In genomic region chr3:14092464-14092863, GRCh38 we compare ENCODE assay signal across 24 cellular contexts. TPM values are rescaled to one million over a fixed set of nuclear protein-coding genes. Genes with fewer than 3 reads are reported as not detected.
A peak's percentile ranks its signal among the peaks of the same experiment; 100 is the strongest.
DNase-seq lines count a peak whose midpoint lies in the region; ATAC-seq, FAIRE-seq and TF ChIP-seq lines count a peak whose summit lies in the region.
"Had no signal": no experiment of that assay in that cellular context is flagged by ENCODE, and none has a peak within 500 bp of the region (broad histone marks: within the 10 kb centered on the region; RNA-seq: fewer than 3 reads in every experiment).

No MANE protein-coding gene starts in this region.

- intact Hi-C loops in Calu3 (cut with micrococcal nuclease; ENCODE audit: unreplicated experiment) = loop anchor here (1.0 kb wide), 1 partner anchor 32 kb away; the partner anchor contains the start of gene CHCHD4
- intact Hi-C loops in CD4-positive, alpha-beta memory T cell (cut with micrococcal nuclease) = no loop called here

- peaks cover 10% of the 10 kb centered on the region for H3K36me3 Mint-ChIP-seq in Calu3 (ENCODE audit: insufficient read depth, unreplicated experiment)
- H3K36me3 Mint-ChIP-seq in CD4-positive, alpha-beta memory T cell = peaks cover 2 to 7% of the 10 kb centered on the region in 2 donors

- no peak overlapping the region for H2AFZ ChIP-seq in hepatocyte

- H3K9me2 ChIP-seq in hepatocyte (replicated peaks; ENCODE audit: insufficient read depth) = no peaks in the 10 kb centered on the region

- peak overlapping the region; percentile 98 for H3K27ac Mint-ChIP-seq in Calu3 (ENCODE audit: unreplicated experiment)
- H3K27ac Mint-ChIP-seq in CD4-positive, alpha-beta memory T cell = no peak overlapping the region
- H3K27ac Mint-ChIP-seq: CD4-positive, alpha-beta T cell; HFFc6 had no signal

- TF ChIP-seq CTCF in Calu3 (IDR thresholded peaks at IDR 0.05; ENCODE audit: unreplicated experiment) = no peak
- TF ChIP-seq CTCF in hepatocyte (IDR thresholded peaks at IDR 0.05; ENCODE audit: poor library complexity) = no peak

- no peak overlapping the region for H3K4me2 ChIP-seq in hepatocyte
- H3K4me2 ChIP-seq: A549 had no signal

- H3K27me3 ChIP-seq in HUES6 (ENCODE audit: control insufficient read depth, insufficient read depth, low read length) (no peaks in the 10 kb centered on the region), hepatocyte (no peaks in the 10 kb centered on the region)
- no peaks in the 10 kb centered on the region for H3K27me3 ChIP-seq in CD4-positive, alpha-beta memory T cell (ENCODE audit: insufficient read depth, low read length)

- POLR2A ChIA-PET in CD4-positive, alpha-beta memory T cell (lab: Charles Lee; ENCODE audit: partially characterized antibody) = no interaction called here

- H3K9ac ChIP-seq in HUES6 (ENCODE audit: low read length) = no peak overlapping the region

- no peak overlapping the region for H3K4me3 Mint-ChIP-seq in Calu3 (ENCODE audit: low read depth, unreplicated experiment)
- H3K4me3 Mint-ChIP-seq in CD4-positive, alpha-beta memory T cell = no peak overlapping the region
- H3K4me3 Mint-ChIP-seq: CD4-positive, alpha-beta T cell; HFFc6 had no signal

- DNase-seq in Calu3 = no peak
- DNase-seq in hepatocyte (ENCODE audit: low spot score) = no peak
- DNase-seq in CD4-positive, alpha-beta memory T cell = no peak
- DNase-seq in DMS153 treated with DMSO at 0.1 percent for 48 hours (lab: John Stamatoyannopoulos, UW; ENCODE audit: unreplicated experiment) = no peak
- DNase-seq in HUDEP-2 (lab: John Stamatoyannopoulos, UW; ENCODE audit: unreplicated experiment in 76 of 76) = no peak
- DNase-seq: AML-193; CD4-positive, alpha-beta T cell; DMS 273 treated with DMSO at 0.1 percent for 48 hours; GDM1; GOT3; H7; HFFc6; IMR-90; Karpas-422; KBM-7 had no signal

- no peaks in the 10 kb centered on the region for H4K20me1 ChIP-seq in hepatocyte (ENCODE audit: insufficient read depth, poor library complexity, severe bottlenecking)

- no peak for ATAC-seq in HG03432 (IDR thresholded peaks at IDR 0.05; ENCODE audit: unreplicated experiment)
- ATAC-seq: A549, HCT116 had no signal

- no peaks in the 10 kb centered on the region for H3K27me3 Mint-ChIP-seq in Calu3 (ENCODE audit: unreplicated experiment)
- H3K27me3 Mint-ChIP-seq in CD4-positive, alpha-beta memory T cell = peaks cover 13 to 25% of the 10 kb centered on the region in 2 donors

- H3K4me1 Mint-ChIP-seq in Calu3 (ENCODE audit: low read depth, unreplicated experiment) = peaks cover 22% of the 10 kb centered on the region
- no peaks in the 10 kb centered on the region for H3K4me1 Mint-ChIP-seq in CD4-positive, alpha-beta memory T cell

- no peaks in the 10 kb centered on the region for H3K79me2 ChIP-seq in hepatocyte

- BruUV-seq in Calu3 (replicated peaks; lab: Mats Ljungman, UMichigan) = no TSS peak

- peak; percentile 18 for FAIRE-seq in colon (lab: Jason Lieb, UNC)
- FAIRE-seq: GM12892, GM18507 had no signal

- H3K9me3 Mint-ChIP-seq in Calu3 (ENCODE audit: low read depth, unreplicated experiment) = peaks cover 11% of the 10 kb centered on the region
- H3K9me3 Mint-ChIP-seq in CD4-positive, alpha-beta memory T cell = peaks cover 0 to 16% (median 10%) of the 10 kb centered on the region in 8 donors

- H3K4me3 ChIP-seq in HUES6 (ENCODE audit: low read depth, low read length) = no peak overlapping the region
- no peak overlapping the region for H3K4me3 ChIP-seq in hepatocyte
- no peak overlapping the region for H3K4me3 ChIP-seq in CD4-positive, alpha-beta memory T cell (ENCODE audit: low read length in 2 of 2)
- H3K4me3 ChIP-seq: A549 had no signal

- H3K9me3 ChIP-seq in HUES6 (ENCODE audit: control insufficient read depth, insufficient read depth, low read depth, low read length) = peaks cover 20% of the 10 kb centered on the region
- no peaks in the 10 kb centered on the region for H3K9me3 ChIP-seq in hepatocyte (ENCODE audit: low read depth)
- no peaks in the 10 kb centered on the region for H3K9me3 ChIP-seq in CD4-positive, alpha-beta memory T cell (ENCODE audit: control insufficient read depth in 1 of 2, low read length in 2 of 2)

- CTCF ChIA-PET in Calu3 (lab: Charles Lee) = interaction anchor here (1.2 kb wide), 1 partner anchor 196 kb away, joined by 3 read pairs; no protein-coding TSS in a partner anchor
- CTCF ChIA-PET in CD4-positive, alpha-beta memory T cell (lab: Charles Lee; ENCODE audit: partially characterized antibody) = no interaction called here

- H3K36me3 ChIP-seq in HUES6 (ENCODE audit: control insufficient read depth, insufficient read depth, low read length) (no peaks in the 10 kb centered on the region), hepatocyte (replicated peaks; ENCODE audit: insufficient read depth, low read depth) (no peaks in the 10 kb centered on the region)
- H3K36me3 ChIP-seq in CD4-positive, alpha-beta memory T cell (ENCODE audit: insufficient read depth, low read length) = no peaks in the 10 kb centered on the region

- H3K27ac ChIP-seq in HUES6 (ENCODE audit: low read depth, low read length) (peak overlapping the region; percentile 61; the same call in 1 of the 2 replicates), hepatocyte (peak overlapping the region; percentile 69)
- no peak overlapping the region for H3K27ac ChIP-seq in CD4-positive, alpha-beta memory T cell (ENCODE audit: low read depth, low read length)
- H3K27ac ChIP-seq: A549, C4-2B, HL-60 had no signal

- 92% methylated on average over 2 of the region's 2 CpGs for WGBS in hepatocyte (ENCODE audit: low lambda C conversion rate, missing lambda C conversion rate)

- H3K4me1 ChIP-seq in HUES6 (ENCODE audit: control insufficient read depth, insufficient read depth, low read length) = peaks cover 9% of the 10 kb centered on the region
- peaks cover 4% of the 10 kb centered on the region for H3K4me1 ChIP-seq in hepatocyte (ENCODE audit: insufficient read depth)
- no peaks in the 10 kb centered on the region for H3K4me1 ChIP-seq in CD4-positive, alpha-beta memory T cell (ENCODE audit: insufficient read depth, low read length)
- H3K4me1 ChIP-seq: A549 had no signal

RNA-seq across cellular contexts. Expression of gene CHCHD4, which starts 32.2 kb away (rescaled TPM):
- total RNA-seq in Calu3 (2022) (14.3 and 16.7 TPM in 2 replicates), hepatocyte (14.6 and 15.2 TPM in 2 replicates)
- 21.8 and 22.8 TPM in 2 replicates for polyA plus RNA-seq in hepatocyte
- 1 to 10 TPM; 7.5 to 9.3 TPM for total RNA-seq in CD4-positive, alpha-beta memory T cell
- polyA plus RNA-seq in CD4-positive, alpha-beta memory T cell = 10 to 100 TPM; 17.4 to 17.5 TPM

RNA-seq across cellular contexts. Expression of gene TMEM43, which starts 32.4 kb away (rescaled TPM):
- total RNA-seq in Calu3 (2022) = 56.2 and 57.0 TPM in 2 replicates
- total RNA-seq in hepatocyte = 66.4 and 73.1 TPM in 2 replicates
- polyA plus RNA-seq in hepatocyte = 52.7 and 59.4 TPM in 2 replicates
- 10 to 100 TPM; 69.3 to 69.7 TPM for total RNA-seq in CD4-positive, alpha-beta memory T cell
- 100 to 1,000 TPM in 1 of 2 donors, 10 to 100 TPM in 1; 83.8 to 143 TPM for polyA plus RNA-seq in CD4-positive, alpha-beta memory T cell
